1 cellular context compared by ENCODE assay signal in the genomic region with DNA sequence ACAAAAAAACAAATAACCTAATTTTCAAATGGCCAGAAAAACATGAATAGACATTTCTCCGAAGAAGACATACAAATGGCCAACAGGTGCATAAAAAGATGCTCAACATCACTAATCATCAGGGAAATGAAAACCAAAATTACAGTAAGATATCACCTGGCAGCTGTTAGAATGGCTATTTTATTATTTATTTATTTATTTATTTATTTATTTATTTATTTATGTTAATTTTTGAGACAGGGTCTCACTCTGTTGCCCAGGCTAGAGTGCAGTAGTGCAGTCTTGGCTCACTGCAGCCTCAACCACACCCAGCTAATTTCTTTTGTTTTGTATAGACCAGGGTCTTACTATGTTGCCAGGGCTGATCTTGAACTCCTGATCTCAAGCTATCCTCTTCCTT.
TF ChIP-seq lines count a peak whose summit lies in the region.

No MANE protein-coding gene starts in this region.

TF ChIP-seq in HEK293, 187 proteins besides CTCF, POLR2A, EP300 and RAD21 (continued from another document):
- TF ChIP-seq, protein P1, sequence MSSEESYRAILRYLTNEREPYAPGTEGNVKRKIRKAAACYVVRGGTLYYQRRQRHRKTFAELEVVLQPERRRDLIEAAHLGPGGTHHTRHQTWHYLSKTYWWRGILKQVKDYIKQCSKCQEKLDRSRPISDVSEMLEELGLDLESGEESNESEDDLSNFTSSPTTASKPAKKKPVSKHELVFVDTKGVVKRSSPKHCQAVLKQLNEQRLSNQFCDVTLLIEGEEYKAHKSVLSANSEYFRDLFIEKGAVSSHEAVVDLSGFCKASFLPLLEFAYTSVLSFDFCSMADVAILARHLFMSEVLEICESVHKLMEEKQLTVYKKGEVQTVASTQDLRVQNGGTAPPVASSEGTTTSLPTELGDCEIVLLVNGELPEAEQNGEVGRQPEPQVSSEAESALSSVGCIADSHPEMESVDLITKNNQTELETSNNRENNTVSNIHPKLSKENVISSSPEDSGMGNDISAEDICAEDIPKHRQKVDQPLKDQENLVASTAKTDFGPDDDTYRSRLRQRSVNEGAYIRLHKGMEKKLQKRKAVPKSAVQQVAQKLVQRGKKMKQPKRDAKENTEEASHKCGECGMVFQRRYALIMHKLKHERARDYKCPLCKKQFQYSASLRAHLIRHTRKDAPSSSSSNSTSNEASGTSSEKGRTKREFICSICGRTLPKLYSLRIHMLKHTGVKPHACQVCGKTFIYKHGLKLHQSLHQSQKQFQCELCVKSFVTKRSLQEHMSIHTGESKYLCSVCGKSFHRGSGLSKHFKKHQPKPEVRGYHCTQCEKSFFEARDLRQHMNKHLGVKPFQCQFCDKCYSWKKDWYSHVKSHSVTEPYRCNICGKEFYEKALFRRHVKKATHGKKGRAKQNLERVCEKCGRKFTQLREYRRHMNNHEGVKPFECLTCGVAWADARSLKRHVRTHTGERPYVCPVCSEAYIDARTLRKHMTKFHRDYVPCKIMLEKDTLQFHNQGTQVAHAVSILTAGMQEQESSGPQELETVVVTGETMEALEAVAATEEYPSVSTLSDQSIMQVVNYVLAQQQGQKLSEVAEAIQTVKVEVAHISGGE (tag by site-specific recombination; conservative IDR thresholded peaks at IDR 0.05; ENCODE audit: low read depth): peak; percentile 51; the same call in 1 of the 2 replicates
- TF ChIP-seq ZNF426 (tag by site-specific recombination; IDR thresholded peaks at IDR 0.05): peak; percentile 65
- TF ChIP-seq ZBTB8A (tag by site-specific recombination; IDR thresholded peaks at IDR 0.05): peak; percentile 53; the same call in 1 of the 2 replicates
- TF ChIP-seq, protein P2, sequence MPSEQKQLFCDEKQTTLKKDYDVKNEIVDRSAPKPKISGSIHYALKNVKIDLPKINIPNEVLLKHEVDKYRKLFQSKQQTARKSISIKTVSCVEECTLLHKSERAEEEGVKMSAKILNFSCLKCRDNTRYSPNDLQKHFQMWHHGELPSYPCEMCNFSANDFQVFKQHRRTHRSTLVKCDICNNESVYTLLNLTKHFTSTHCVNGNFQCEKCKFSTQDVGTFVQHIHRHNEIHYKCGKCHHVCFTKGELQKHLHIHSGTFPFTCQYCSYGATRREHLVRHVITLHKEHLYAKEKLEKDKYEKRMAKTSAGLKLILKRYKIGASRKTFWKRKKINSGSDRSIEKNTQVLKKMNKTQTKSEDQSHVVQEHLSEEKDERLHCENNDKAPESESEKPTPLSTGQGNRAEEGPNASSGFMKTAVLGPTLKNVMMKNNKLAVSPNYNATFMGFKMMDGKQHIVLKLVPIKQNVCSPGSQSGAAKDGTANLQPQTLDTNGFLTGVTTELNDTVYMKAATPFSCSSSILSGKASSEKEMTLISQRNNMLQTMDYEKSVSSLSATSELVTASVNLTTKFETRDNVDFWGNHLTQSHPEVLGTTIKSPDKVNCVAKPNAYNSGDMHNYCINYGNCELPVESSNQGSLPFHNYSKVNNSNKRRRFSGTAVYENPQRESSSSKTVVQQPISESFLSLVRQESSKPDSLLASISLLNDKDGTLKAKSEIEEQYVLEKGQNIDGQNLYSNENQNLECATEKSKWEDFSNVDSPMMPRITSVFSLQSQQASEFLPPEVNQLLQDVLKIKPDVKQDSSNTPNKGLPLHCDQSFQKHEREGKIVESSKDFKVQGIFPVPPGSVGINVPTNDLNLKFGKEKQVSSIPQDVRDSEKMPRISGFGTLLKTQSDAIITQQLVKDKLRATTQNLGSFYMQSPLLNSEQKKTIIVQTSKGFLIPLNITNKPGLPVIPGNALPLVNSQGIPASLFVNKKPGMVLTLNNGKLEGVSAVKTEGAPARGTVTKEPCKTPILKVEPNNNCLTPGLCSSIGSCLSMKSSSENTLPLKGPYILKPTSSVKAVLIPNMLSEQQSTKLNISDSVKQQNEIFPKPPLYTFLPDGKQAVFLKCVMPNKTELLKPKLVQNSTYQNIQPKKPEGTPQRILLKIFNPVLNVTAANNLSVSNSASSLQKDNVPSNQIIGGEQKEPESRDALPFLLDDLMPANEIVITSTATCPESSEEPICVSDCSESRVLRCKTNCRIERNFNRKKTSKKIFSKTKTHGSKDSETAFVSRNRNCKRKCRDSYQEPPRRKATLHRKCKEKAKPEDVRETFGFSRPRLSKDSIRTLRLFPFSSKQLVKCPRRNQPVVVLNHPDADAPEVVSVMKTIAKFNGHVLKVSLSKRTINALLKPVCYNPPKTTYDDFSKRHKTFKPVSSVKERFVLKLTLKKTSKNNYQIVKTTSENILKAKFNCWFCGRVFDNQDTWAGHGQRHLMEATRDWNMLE (tag by site-specific recombination; conservative IDR thresholded peaks at IDR 0.05; ENCODE audit: low read depth): peak; percentile 76
- TF ChIP-seq, protein P3, sequence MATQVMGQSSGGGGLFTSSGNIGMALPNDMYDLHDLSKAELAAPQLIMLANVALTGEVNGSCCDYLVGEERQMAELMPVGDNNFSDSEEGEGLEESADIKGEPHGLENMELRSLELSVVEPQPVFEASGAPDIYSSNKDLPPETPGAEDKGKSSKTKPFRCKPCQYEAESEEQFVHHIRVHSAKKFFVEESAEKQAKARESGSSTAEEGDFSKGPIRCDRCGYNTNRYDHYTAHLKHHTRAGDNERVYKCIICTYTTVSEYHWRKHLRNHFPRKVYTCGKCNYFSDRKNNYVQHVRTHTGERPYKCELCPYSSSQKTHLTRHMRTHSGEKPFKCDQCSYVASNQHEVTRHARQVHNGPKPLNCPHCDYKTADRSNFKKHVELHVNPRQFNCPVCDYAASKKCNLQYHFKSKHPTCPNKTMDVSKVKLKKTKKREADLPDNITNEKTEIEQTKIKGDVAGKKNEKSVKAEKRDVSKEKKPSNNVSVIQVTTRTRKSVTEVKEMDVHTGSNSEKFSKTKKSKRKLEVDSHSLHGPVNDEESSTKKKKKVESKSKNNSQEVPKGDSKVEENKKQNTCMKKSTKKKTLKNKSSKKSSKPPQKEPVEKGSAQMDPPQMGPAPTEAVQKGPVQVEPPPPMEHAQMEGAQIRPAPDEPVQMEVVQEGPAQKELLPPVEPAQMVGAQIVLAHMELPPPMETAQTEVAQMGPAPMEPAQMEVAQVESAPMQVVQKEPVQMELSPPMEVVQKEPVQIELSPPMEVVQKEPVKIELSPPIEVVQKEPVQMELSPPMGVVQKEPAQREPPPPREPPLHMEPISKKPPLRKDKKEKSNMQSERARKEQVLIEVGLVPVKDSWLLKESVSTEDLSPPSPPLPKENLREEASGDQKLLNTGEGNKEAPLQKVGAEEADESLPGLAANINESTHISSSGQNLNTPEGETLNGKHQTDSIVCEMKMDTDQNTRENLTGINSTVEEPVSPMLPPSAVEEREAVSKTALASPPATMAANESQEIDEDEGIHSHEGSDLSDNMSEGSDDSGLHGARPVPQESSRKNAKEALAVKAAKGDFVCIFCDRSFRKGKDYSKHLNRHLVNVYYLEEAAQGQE (tag by site-specific recombination; IDR thresholded peaks at IDR 0.05): peak; percentile 37
- no peak for TF ChIP-seq ZNF561 (tag by site-specific recombination; IDR thresholded peaks at IDR 0.05; ENCODE audit: borderline replicate concordance)
- TF ChIP-seq ZNF394 (tag by site-specific recombination; IDR thresholded peaks at IDR 0.05; ENCODE audit: borderline replicate concordance): peak; percentile 83; the same call in 1 of the 2 replicates
- TF ChIP-seq ZEB2 (tag by site-specific recombination; IDR thresholded peaks at IDR 0.05): no peak
- 0 out of 2 replicates have a peak, but pooled peaks have one; percentile 26 for TF ChIP-seq ZNF140 (tag by site-specific recombination; IDR thresholded peaks at IDR 0.05)
- TF ChIP-seq, protein P4, sequence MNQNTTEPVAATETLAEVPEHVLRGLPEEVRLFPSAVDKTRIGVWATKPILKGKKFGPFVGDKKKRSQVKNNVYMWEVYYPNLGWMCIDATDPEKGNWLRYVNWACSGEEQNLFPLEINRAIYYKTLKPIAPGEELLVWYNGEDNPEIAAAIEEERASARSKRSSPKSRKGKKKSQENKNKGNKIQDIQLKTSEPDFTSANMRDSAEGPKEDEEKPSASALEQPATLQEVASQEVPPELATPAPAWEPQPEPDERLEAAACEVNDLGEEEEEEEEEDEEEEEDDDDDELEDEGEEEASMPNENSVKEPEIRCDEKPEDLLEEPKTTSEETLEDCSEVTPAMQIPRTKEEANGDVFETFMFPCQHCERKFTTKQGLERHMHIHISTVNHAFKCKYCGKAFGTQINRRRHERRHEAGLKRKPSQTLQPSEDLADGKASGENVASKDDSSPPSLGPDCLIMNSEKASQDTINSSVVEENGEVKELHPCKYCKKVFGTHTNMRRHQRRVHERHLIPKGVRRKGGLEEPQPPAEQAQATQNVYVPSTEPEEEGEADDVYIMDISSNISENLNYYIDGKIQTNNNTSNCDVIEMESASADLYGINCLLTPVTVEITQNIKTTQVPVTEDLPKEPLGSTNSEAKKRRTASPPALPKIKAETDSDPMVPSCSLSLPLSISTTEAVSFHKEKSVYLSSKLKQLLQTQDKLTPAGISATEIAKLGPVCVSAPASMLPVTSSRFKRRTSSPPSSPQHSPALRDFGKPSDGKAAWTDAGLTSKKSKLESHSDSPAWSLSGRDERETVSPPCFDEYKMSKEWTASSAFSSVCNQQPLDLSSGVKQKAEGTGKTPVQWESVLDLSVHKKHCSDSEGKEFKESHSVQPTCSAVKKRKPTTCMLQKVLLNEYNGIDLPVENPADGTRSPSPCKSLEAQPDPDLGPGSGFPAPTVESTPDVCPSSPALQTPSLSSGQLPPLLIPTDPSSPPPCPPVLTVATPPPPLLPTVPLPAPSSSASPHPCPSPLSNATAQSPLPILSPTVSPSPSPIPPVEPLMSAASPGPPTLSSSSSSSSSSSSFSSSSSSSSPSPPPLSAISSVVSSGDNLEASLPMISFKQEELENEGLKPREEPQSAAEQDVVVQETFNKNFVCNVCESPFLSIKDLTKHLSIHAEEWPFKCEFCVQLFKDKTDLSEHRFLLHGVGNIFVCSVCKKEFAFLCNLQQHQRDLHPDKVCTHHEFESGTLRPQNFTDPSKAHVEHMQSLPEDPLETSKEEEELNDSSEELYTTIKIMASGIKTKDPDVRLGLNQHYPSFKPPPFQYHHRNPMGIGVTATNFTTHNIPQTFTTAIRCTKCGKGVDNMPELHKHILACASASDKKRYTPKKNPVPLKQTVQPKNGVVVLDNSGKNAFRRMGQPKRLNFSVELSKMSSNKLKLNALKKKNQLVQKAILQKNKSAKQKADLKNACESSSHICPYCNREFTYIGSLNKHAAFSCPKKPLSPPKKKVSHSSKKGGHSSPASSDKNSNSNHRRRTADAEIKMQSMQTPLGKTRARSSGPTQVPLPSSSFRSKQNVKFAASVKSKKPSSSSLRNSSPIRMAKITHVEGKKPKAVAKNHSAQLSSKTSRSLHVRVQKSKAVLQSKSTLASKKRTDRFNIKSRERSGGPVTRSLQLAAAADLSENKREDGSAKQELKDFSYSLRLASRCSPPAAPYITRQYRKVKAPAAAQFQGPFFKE (tag by site-specific recombination; IDR thresholded peaks at IDR 0.05; ENCODE audit: borderline replicate concordance): no peak
